8 cellular contexts compared by ENCODE assay signal in the genomic region with DNA sequence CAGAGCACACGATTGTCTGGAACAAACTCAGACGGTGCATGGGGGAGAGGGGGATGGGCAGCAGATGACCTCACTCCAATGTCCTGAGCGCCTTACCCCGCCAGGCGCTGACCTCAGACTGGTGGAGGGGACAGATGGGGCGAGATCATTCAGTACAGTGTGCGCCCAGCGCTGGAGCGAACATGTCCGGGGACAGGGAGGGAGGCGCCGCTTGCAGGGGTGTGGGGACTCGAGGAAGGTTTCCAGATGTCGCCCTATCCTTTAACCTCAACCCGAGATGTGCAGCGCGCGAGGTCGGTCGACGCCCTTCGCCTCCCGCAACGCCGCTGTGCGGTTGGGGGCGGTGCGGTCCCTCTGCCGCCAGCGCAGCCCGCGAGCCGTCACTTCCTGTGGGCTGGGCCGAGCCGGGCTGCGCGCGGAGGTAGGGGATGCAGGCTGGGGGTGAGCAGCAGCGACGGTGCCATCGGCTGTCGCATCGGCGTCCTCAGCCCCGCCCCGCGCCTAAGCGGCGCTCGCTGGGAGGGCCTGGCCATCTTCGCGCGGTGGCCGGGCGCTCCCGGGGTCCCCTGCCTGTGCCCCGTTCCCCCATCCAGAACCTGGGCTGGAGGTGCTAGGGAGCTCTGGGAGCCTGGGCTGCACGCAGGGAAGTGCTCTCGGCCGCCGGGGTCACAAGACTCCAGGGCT. TPM values are rescaled to one million over a fixed set of nuclear protein-coding genes. Genes with fewer than 3 reads are reported as not detected.
A peak's percentile ranks its signal among the peaks of the same experiment; 100 is the strongest.
DNase-seq lines count a peak whose midpoint lies in the region; ATAC-seq and TF ChIP-seq lines count a peak whose summit lies in the region.

No MANE protein-coding gene starts in this region.

- H3K9ac ChIP-seq in Karpas-422 (ENCODE audit: low read length), result peak overlapping the region; percentile 87

- H3K4me3 ChIP-seq in Karpas-422 (ENCODE audit: low read length), result peak overlapping the region; percentile 80

- TF ChIP-seq CTCF in GM10266 (IDR thresholded peaks at IDR 0.05; ENCODE audit: control insufficient read depth, insufficient read depth, low read depth, missing control alignments), result no peak
- TF ChIP-seq CTCF in glutamatergic neuron (IDR thresholded peaks at IDR 0.05; ENCODE audit: partially characterized antibody, unreplicated experiment), result peak; percentile 5
- no peak for TF ChIP-seq CTCF in omental fat pad (IDR thresholded peaks at IDR 0.05)

- H3K36me3 ChIP-seq in Karpas-422 (ENCODE audit: insufficient read depth, low read length), result no peaks in the 10 kb centered on the region

- ATAC-seq in omental fat pad (ENCODE audit: low FRiP score), result peak; percentile 84
- no peak for ATAC-seq in GM19467 (IDR thresholded peaks at IDR 0.05; ENCODE audit: unreplicated experiment)

- peaks cover 20% of the 10 kb centered on the region for H3K9me3 Mint-ChIP-seq in glutamatergic neuron (ENCODE audit: unreplicated experiment)

- no peak overlapping the region for H3K27ac ChIP-seq in Karpas-422 (ENCODE audit: low read length)
- H3K27ac ChIP-seq in temporal lobe (ENCODE audit: low read depth, low read length), result peak overlapping the region; percentile 100

- no peaks in the 10 kb centered on the region for H3K36me3 Mint-ChIP-seq in glutamatergic neuron (ENCODE audit: unreplicated experiment)

- peak overlapping the region; percentile 86 for H3K4me3 Mint-ChIP-seq in glutamatergic neuron (ENCODE audit: unreplicated experiment)

- peak overlapping the region; percentile 99 for H3K27ac Mint-ChIP-seq in glutamatergic neuron (ENCODE audit: unreplicated experiment)

- peaks cover 8% of the 10 kb centered on the region for H3K27me3 Mint-ChIP-seq in glutamatergic neuron (ENCODE audit: unreplicated experiment)

- peaks cover 16% of the 10 kb centered on the region for H3K4me1 ChIP-seq in Karpas-422 (ENCODE audit: low read length)

- H3K4me1 Mint-ChIP-seq in glutamatergic neuron (ENCODE audit: low read depth, unreplicated experiment), result peaks cover 2% of the 10 kb centered on the region

- H2AFZ ChIP-seq in Karpas-422 (ENCODE audit: low read length), result peak overlapping the region; percentile 100

- no peaks in the 10 kb centered on the region for H3K27me3 ChIP-seq in Karpas-422 (ENCODE audit: low read length)

- H3K4me2 ChIP-seq in Karpas-422 (ENCODE audit: low read depth, low read length, poor library complexity, severe bottlenecking), result peak overlapping the region; percentile 96

- H4K20me1 ChIP-seq in Karpas-422 (ENCODE audit: insufficient read depth, low read depth, low read length), result no peaks in the 10 kb centered on the region

- H3K79me2 ChIP-seq in Karpas-422 (ENCODE audit: low read length), result no peaks in the 10 kb centered on the region

- H3K9me3 ChIP-seq in Karpas-422 (ENCODE audit: low read length), result no peaks in the 10 kb centered on the region

- peak; percentile 79 for DNase-seq in GM10266 (ENCODE audit: extremely low spot score)
- DNase-seq in Karpas-422, result peak; percentile 91
- peak; percentile 73 for DNase-seq in SHP77 treated with DMSO at 0.1 percent for 48 hours (lab: John Stamatoyannopoulos, UW)
- DNase-seq in activated naive CD4-positive, alpha-beta T cell treated with anti-CD3 and anti-CD28 coated beads, Interleukin-2, amount 50 U/mL, for 16 hours, result peak; percentile 82
- peak; percentile 97 for DNase-seq in glutamatergic neuron
- DNase-seq in omental fat pad (ENCODE audit: low spot score), result no peak

- no peaks in the 10 kb centered on the region for H3K9me2 ChIP-seq in Karpas-422 (replicated peaks; ENCODE audit: insufficient read depth, low read length)

RNA-seq across cellular contexts. Expression of gene CDR2L, which starts 5.3 kb away (rescaled TPM):
- not detected in 2 replicates for total RNA-seq in Karpas-422 (2014; rRNA removed; shearing (Covaris generic); ENCODE audit: low replicate concordance)
- 59.4 TPM for total RNA-seq in glutamatergic neuron (ENCODE audit: unreplicated experiment)
- total RNA-seq in omental fat pad, result 10 to 100 TPM in 2 of 4 donors, 1 to 10 TPM in 2; 8.5 to 23.2 (median 10.1) TPM
- 5.9 TPM for total RNA-seq in temporal lobe

RNA-seq across cellular contexts. Expression of gene HID1, which starts 9.6 kb away (rescaled TPM):
- total RNA-seq in Karpas-422 (2014; rRNA removed; shearing (Covaris generic); ENCODE audit: low replicate concordance), result 0.65 TPM in 1 of 2 replicates, not detected in the other
- 106 TPM for total RNA-seq in glutamatergic neuron (ENCODE audit: unreplicated experiment)
- 10 to 100 TPM in 1 of 4 donors, 1 to 10 TPM in 3; 4.0 to 24.1 (median 6.1) TPM for total RNA-seq in omental fat pad
- total RNA-seq in temporal lobe, result 16.7 TPM

RNA-seq across cellular contexts. Expression of gene MRPL58, which starts 30.3 kb away (rescaled TPM):
- total RNA-seq in Karpas-422 (2014; rRNA removed; shearing (Covaris generic); ENCODE audit: low replicate concordance), result 33.8 and 34.6 TPM in 2 replicates
- total RNA-seq in glutamatergic neuron (ENCODE audit: unreplicated experiment) (22.2 TPM), omental fat pad (10 to 100 TPM; 28.0 to 48.5 (median 42.6) TPM), temporal lobe (8.6 TPM)

RNA-seq across cellular contexts. Expression of gene OTOP3, which starts 46.4 kb away (rescaled TPM):
- total RNA-seq in Karpas-422 (2014; rRNA removed; shearing (Covaris generic); ENCODE audit: low replicate concordance), result not detected in 2 replicates
- total RNA-seq in glutamatergic neuron (ENCODE audit: unreplicated experiment), result not detected
- not detected for total RNA-seq in omental fat pad
- not detected for total RNA-seq in temporal lobe

RNA-seq across cellular contexts. Expression of gene OTOP2, which starts 58.0 kb away (rescaled TPM):
- total RNA-seq in Karpas-422 (2014; rRNA removed; shearing (Covaris generic); ENCODE audit: low replicate concordance), result not detected in 2 replicates
- total RNA-seq in glutamatergic neuron (ENCODE audit: unreplicated experiment) (not detected), omental fat pad (not detected), temporal lobe (not detected)
